ENCODE assay signal across 8 cellular contexts in genomic region chr2:10141736-10142639, GRCh38. TPM values are rescaled to one million over a fixed set of nuclear protein-coding genes. Genes with fewer than 3 reads are reported as not detected.
DNase-seq lines count a peak whose midpoint lies in the region; ATAC-seq, FAIRE-seq and TF ChIP-seq lines count a peak whose summit lies in the region.

No MANE protein-coding gene starts in this region.

- no peak overlapping the region for H3K4me3 Mint-ChIP-seq in H9
- no peak overlapping the region for H3K4me3 Mint-ChIP-seq in activated CD4-positive, alpha-beta memory T cell treated with anti-CD3 and anti-CD28 coated beads for 36 hours

- no CpG with 5 or more reads among the region's 32 CpGs for WGBS in H9 (ENCODE audit: extremely low coverage, insufficient read length, low lambda C conversion rate)
- 83% methylated on average over 31 of the region's 32 CpGs for WGBS in smooth muscle cell (ENCODE audit: low lambda C conversion rate)

- no peak overlapping the region for H3K56ac ChIP-seq in H9 (ENCODE audit: insufficient read length, low read depth, low read length)

- no peaks in the 10 kb centered on the region for H3K79me1 ChIP-seq in H9 (ENCODE audit: insufficient read depth, low read depth, low read length, poor library complexity, severe bottlenecking)

- H4K20me1 ChIP-seq in H9 (ENCODE audit: control insufficient read depth, insufficient read depth, insufficient read length) (no peaks in the 10 kb centered on the region), smooth muscle cell (ENCODE audit: low read depth) (no peaks in the 10 kb centered on the region)

- POLR2A ChIA-PET in activated CD4-positive, alpha-beta memory T cell treated with anti-CD3 and anti-CD28 coated beads for 36 hours (lab: Charles Lee): interaction anchor here (0.7 to 2.6 kb wide), 4 partner anchors 9 to 17 kb away, joined by 3 to 6 read pairs (median 4); no protein-coding TSS in a partner anchor

- H3K4me2 ChIP-seq in H9 (ENCODE audit: insufficient read depth, insufficient read length, low read length) (no peak overlapping the region), smooth muscle cell (no peak overlapping the region)

- no peak overlapping the region for H2BK5ac ChIP-seq in H9 (ENCODE audit: insufficient read length, low read length)

- no peak for DNase-seq in AG09319 (ENCODE audit: extremely low read depth, low read depth)
- peak; percentile 72 for DNase-seq in H9
- DNase-seq in activated CD4-positive, alpha-beta memory T cell treated with anti-CD3 and anti-CD28 coated beads for 36 hours: peak; percentile 43
- DNase-seq in foreskin keratinocyte: no peak
- no peak for DNase-seq in smooth muscle cell (lab: John Stamatoyannopoulos, UW; ENCODE audit: unreplicated experiment)
- DNase-seq in GF-D8 (lab: John Stamatoyannopoulos, UW): no peak
- no peak for DNase-seq in GM19240 (ENCODE audit: insufficient read length, low spot score)
- no peak for DNase-seq in frontal cortex (ENCODE audit: low spot score in 2 of 2)

- H3K4me1 ChIP-seq in H9 (ENCODE audit: insufficient read depth, low read length) (no peaks in the 10 kb centered on the region), foreskin keratinocyte (peaks cover 8% of the 10 kb centered on the region), smooth muscle cell (ENCODE audit: low read depth) (no peaks in the 10 kb centered on the region)

- no peaks in the 10 kb centered on the region for H3K27me3 Mint-ChIP-seq in H9 (ENCODE audit: low read depth)
- no peaks in the 10 kb centered on the region for H3K27me3 Mint-ChIP-seq in activated CD4-positive, alpha-beta memory T cell treated with anti-CD3 and anti-CD28 coated beads for 36 hours

- H3K23ac ChIP-seq in H9 (ENCODE audit: insufficient read length, low read depth, low read length): no peak overlapping the region

- H3K79me2 ChIP-seq in H9 (ENCODE audit: insufficient read depth, low read length): no peaks in the 10 kb centered on the region
- H3K79me2 ChIP-seq in smooth muscle cell (ENCODE audit: low read depth): no peaks in the 10 kb centered on the region

- no peak overlapping the region for H3K4me3 ChIP-seq in smooth muscle cell

- TF ChIP-seq CTCF in AG09319 (IDR thresholded peaks at IDR 0.05; ENCODE audit: low read depth, low read length): peak; percentile 44
- peak; percentile 76 for TF ChIP-seq CTCF in H9 (conservative IDR thresholded peaks at IDR 0.05)
- peak; percentile 70 for TF ChIP-seq CTCF in foreskin keratinocyte (conservative IDR thresholded peaks at IDR 0.05)
- peak; percentile 40 for TF ChIP-seq CTCF in smooth muscle cell (IDR thresholded peaks at IDR 0.05; ENCODE audit: borderline replicate concordance, insufficient read depth, poor library complexity, severe bottlenecking)

- no peak overlapping the region for H2BK120ac ChIP-seq in H9 (ENCODE audit: low read depth, low read length, poor library complexity, severe bottlenecking)

- no peaks in the 10 kb centered on the region for H3K36me3 ChIP-seq in smooth muscle cell (ENCODE audit: low read depth)

- H3T11ph ChIP-seq in H9 (ENCODE audit: low read length): no peak overlapping the region

- no peak overlapping the region for H2AFZ ChIP-seq in H9 (ENCODE audit: low read length)
- no peak overlapping the region for H2AFZ ChIP-seq in smooth muscle cell (ENCODE audit: low read depth)

- H2AK5ac ChIP-seq in H9 (ENCODE audit: insufficient read length, low read length): no peak overlapping the region

- no peaks in the 10 kb centered on the region for H3F3A ChIP-seq in smooth muscle cell (ENCODE audit: low read depth)

- no peaks in the 10 kb centered on the region for H3K27me3 ChIP-seq in H9 (ENCODE audit: insufficient read depth, low read length)
- H3K27me3 ChIP-seq in foreskin keratinocyte: no peaks in the 10 kb centered on the region
- no peaks in the 10 kb centered on the region for H3K27me3 ChIP-seq in smooth muscle cell (ENCODE audit: low read depth)

- no peak overlapping the region for H3K4ac ChIP-seq in H9 (ENCODE audit: low read depth, low read length)

- intact Hi-C loops in activated CD4-positive, alpha-beta memory T cell treated with anti-CD3 and anti-CD28 coated beads for 36 hours (cut with micrococcal nuclease): no loop called here

- CTCF ChIA-PET in activated CD4-positive, alpha-beta memory T cell treated with anti-CD3 and anti-CD28 coated beads for 36 hours (lab: Charles Lee): interaction anchor here (0.6 to 6.9 kb wide), 13 partner anchors 12 to 293 kb away, joined by 3 to 73 read pairs (median 3); partner anchors contain the start of gene HPCAL1

- H3K36me3 Mint-ChIP-seq in H9 (ENCODE audit: insufficient read depth in 1 of 3, low read depth in 3 of 3): peaks cover 7 to 23% (median 23%) of the 10 kb centered on the region in 3 experiments; a peak in 6 of 7 replicates
- peaks cover 44% of the 10 kb centered on the region for H3K36me3 Mint-ChIP-seq in activated CD4-positive, alpha-beta memory T cell treated with anti-CD3 and anti-CD28 coated beads for 36 hours

- no peaks in the 10 kb centered on the region for H3K9me3 Mint-ChIP-seq in H9
- no peaks in the 10 kb centered on the region for H3K9me3 Mint-ChIP-seq in activated CD4-positive, alpha-beta memory T cell treated with anti-CD3 and anti-CD28 coated beads for 36 hours

- H4K5ac ChIP-seq in H9 (ENCODE audit: insufficient read length, low read depth, low read length): no peak overlapping the region

- peaks cover 9 to 10% of the 10 kb centered on the region in 2 experiments; a peak in 3 of 4 replicates for H3K4me1 Mint-ChIP-seq in H9
- peaks cover 13% of the 10 kb centered on the region for H3K4me1 Mint-ChIP-seq in activated CD4-positive, alpha-beta memory T cell treated with anti-CD3 and anti-CD28 coated beads for 36 hours (ENCODE audit: low read depth)

- H4K8ac ChIP-seq in H9 (replicated peaks; ENCODE audit: insufficient read length, low read depth, low read length): no peak overlapping the region

- peak; percentile 42 for ATAC-seq in foreskin keratinocyte

- no peaks in the 10 kb centered on the region for H3K23me2 ChIP-seq in H9 (ENCODE audit: insufficient read length, low read depth, low read length, poor library complexity, severe bottlenecking)

- no peak overlapping the region for H3K14ac ChIP-seq in H9 (ENCODE audit: insufficient read depth, low read length)

- H3K27ac ChIP-seq in H9 (ENCODE audit: insufficient read length, low read depth, low read length): no peak overlapping the region
- no peak overlapping the region for H3K27ac ChIP-seq in foreskin keratinocyte
- no peak overlapping the region for H3K27ac ChIP-seq in smooth muscle cell (ENCODE audit: low read depth)

- H2BK12ac ChIP-seq in H9 (ENCODE audit: insufficient read length, low read depth, low read length): no peak overlapping the region

- H2BK20ac ChIP-seq in H9 (ENCODE audit: low read depth, low read length, poor library complexity, severe bottlenecking): no peak overlapping the region

- H3K27ac Mint-ChIP-seq in H9: no peak overlapping the region; a peak in 1 of 7 replicates
- H3K27ac Mint-ChIP-seq in activated CD4-positive, alpha-beta memory T cell treated with anti-CD3 and anti-CD28 coated beads for 36 hours: no peak overlapping the region

- H2BK15ac ChIP-seq in H9 (ENCODE audit: low read depth, low read length): no peak overlapping the region

- no peak for FAIRE-seq in frontal cortex (lab: Jason Lieb, UNC)

- H3K18ac ChIP-seq in H9 (ENCODE audit: insufficient read length, low read depth, low read length): no peak overlapping the region

- H3K9me3 ChIP-seq in H9 (ENCODE audit: control insufficient read depth, low read depth, low read length): no peaks in the 10 kb centered on the region
- H3K9me3 ChIP-seq in smooth muscle cell (replicated peaks; ENCODE audit: low read depth): no peaks in the 10 kb centered on the region

- no peak overlapping the region for H3K9ac ChIP-seq in H9 (ENCODE audit: extremely low read depth, insufficient read length, low read length)
- H3K9ac ChIP-seq in smooth muscle cell (ENCODE audit: low read depth): no peak overlapping the region

- no peak overlapping the region for H4K91ac ChIP-seq in H9 (ENCODE audit: insufficient read length, low read depth, low read length)

RNA-seq across cellular contexts. Expression of gene RRM2, which starts 19.4 kb away (rescaled TPM):
- total RNA-seq in H9 (2021) (163 and 176 TPM in 2 replicates), foreskin keratinocyte (101 and 116 TPM in 2 replicates), smooth muscle cell (15.5 and 22.7 TPM in 2 replicates), frontal cortex (4.1 TPM)
- 100 to 1,000 TPM; 523 to 528 TPM for total RNA-seq in activated CD4-positive, alpha-beta memory T cell treated with anti-CD3 and anti-CD28 coated beads for 36 hours
- polyA plus RNA-seq in foreskin keratinocyte (97.0 and 119 TPM in 2 replicates), smooth muscle cell (53.0 and 102 TPM in 2 replicates)

Comparison
In these comparisons a context has a peak if more than half of its experiments do, and no peak if none do; other contexts are left out.
1. DNase-seq: peak in H9 (single experiment) and activated CD4-positive, alpha-beta memory T cell treated with anti-CD3 and anti-CD28 coated beads for 36 hours (single experiment); none in AG09319 (single experiment), foreskin keratinocyte (0 of 2), smooth muscle cell (single experiment), GF-D8 (single experiment), GM19240 (single experiment) and frontal cortex (0 of 2).
2. Peak in every context shown above with its lines, with median percentiles within 50 percentile points of each other: CTCF ChIP-seq.